13 cellular contexts compared by ENCODE assay signal in the genomic region with DNA sequence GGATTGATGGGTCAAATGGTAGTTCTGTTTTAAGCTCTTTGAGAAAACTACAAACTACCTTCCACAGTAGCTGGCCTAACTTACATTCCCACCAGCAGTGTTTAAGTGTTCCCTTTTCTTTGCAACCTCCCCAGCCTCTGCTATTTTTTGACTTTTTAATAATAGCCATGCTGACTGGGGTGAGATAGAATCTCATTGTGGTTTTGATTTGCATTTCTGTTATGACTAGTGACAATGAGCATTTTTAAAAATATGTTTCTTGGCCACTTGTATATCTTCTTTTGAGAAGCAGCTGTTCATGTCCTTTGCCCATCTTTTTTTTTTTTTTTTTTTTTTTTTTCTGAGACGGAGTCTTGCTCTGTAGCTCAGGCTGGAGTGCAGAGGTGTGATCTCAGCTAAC.
DNase-seq lines count a peak whose midpoint lies in the region; ATAC-seq and TF ChIP-seq lines count a peak whose summit lies in the region.
"Had no signal": no experiment of that assay in that cellular context is flagged by ENCODE, and none has a peak within 500 bp of the region (broad histone marks: within the 10 kb centered on the region; RNA-seq: fewer than 3 reads in every experiment).

No MANE protein-coding gene starts in this region.

- no peaks in the 10 kb centered on the region for H3K4me1 ChIP-seq in CD8-positive, alpha-beta memory T cell (ENCODE audit: insufficient read depth, low read length)

- peaks cover 0 to 7% (median 0%) of the 10 kb centered on the region in 5 donors for H3K9me3 Mint-ChIP-seq in CD8-positive, alpha-beta memory T cell
- H3K9me3 Mint-ChIP-seq in activated naive CD4-positive, alpha-beta T cell treated with anti-CD3 and anti-CD28 coated beads for 36 hours, result no peaks in the 10 kb centered on the region
- H3K9me3 Mint-ChIP-seq: activated naive CD4-positive, alpha-beta T cell treated with anti-CD3 and anti-CD28 coated beads, Interleukin-2, amount 50 U/mL, for 24 hours; neural crest cell had no signal

- no peak overlapping the region for H3K4me3 Mint-ChIP-seq in CD8-positive, alpha-beta memory T cell
- no peak overlapping the region for H3K4me3 Mint-ChIP-seq in activated naive CD4-positive, alpha-beta T cell treated with anti-CD3 and anti-CD28 coated beads for 36 hours
- H3K4me3 Mint-ChIP-seq: activated CD4-positive, alpha-beta T cell treated with anti-CD3 and anti-CD28 coated beads for 36 hours; activated naive CD4-positive, alpha-beta T cell treated with anti-CD3 and anti-CD28 coated beads, Interleukin-2, amount 50 U/mL, for 24 hours; neural crest cell had no signal

- no peaks in the 10 kb centered on the region for H3K27me3 ChIP-seq in MG63
- H3K27me3 ChIP-seq in CD8-positive, alpha-beta memory T cell (ENCODE audit: insufficient read depth, low read length, poor library complexity, severe bottlenecking), result no peaks in the 10 kb centered on the region
- H3K27me3 ChIP-seq: SJSA1 had no signal

- no peak overlapping the region for H3K27ac ChIP-seq in CD8-positive, alpha-beta memory T cell (ENCODE audit: low read depth, low read length)
- H3K27ac ChIP-seq: SJSA1 had no signal

- H3K27me3 Mint-ChIP-seq in CD8-positive, alpha-beta memory T cell, result peaks cover 2 to 3% of the 10 kb centered on the region in 2 donors
- H3K27me3 Mint-ChIP-seq in activated naive CD4-positive, alpha-beta T cell treated with anti-CD3 and anti-CD28 coated beads for 36 hours (ENCODE audit: low read depth), result no peaks in the 10 kb centered on the region
- H3K27me3 Mint-ChIP-seq: activated CD4-positive, alpha-beta T cell treated with anti-CD3 and anti-CD28 coated beads for 36 hours; activated naive CD4-positive, alpha-beta T cell treated with anti-CD3 and anti-CD28 coated beads, Interleukin-2, amount 50 U/mL, for 24 hours had no signal

- POLR2A ChIA-PET in CD8-positive, alpha-beta memory T cell (lab: Charles Lee), result no interaction called here

- H3K36me3 Mint-ChIP-seq in CD8-positive, alpha-beta memory T cell, result peaks cover 0 to 4% (median 0%) of the 10 kb centered on the region in 3 donors
- H3K36me3 Mint-ChIP-seq in activated naive CD4-positive, alpha-beta T cell treated with anti-CD3 and anti-CD28 coated beads for 36 hours (ENCODE audit: low read depth), result no peaks in the 10 kb centered on the region
- H3K36me3 Mint-ChIP-seq: activated naive CD4-positive, alpha-beta T cell treated with anti-CD3 and anti-CD28 coated beads, Interleukin-2, amount 50 U/mL, for 24 hours had no signal

- intact Hi-C loops in activated naive CD4-positive, alpha-beta T cell treated with anti-CD3 and anti-CD28 coated beads for 36 hours (cut with micrococcal nuclease), result no loop called here

- H3K27ac Mint-ChIP-seq in CD8-positive, alpha-beta memory T cell, result no peak overlapping the region
- no peak overlapping the region for H3K27ac Mint-ChIP-seq in activated naive CD4-positive, alpha-beta T cell treated with anti-CD3 and anti-CD28 coated beads for 36 hours
- H3K27ac Mint-ChIP-seq: activated CD4-positive, alpha-beta T cell treated with anti-CD3 and anti-CD28 coated beads for 36 hours; activated naive CD4-positive, alpha-beta T cell treated with anti-CD3 and anti-CD28 coated beads, Interleukin-2, amount 50 U/mL, for 24 hours had no signal

- no peaks in the 10 kb centered on the region for H3K4me1 Mint-ChIP-seq in CD8-positive, alpha-beta memory T cell
- H3K4me1 Mint-ChIP-seq in activated naive CD4-positive, alpha-beta T cell treated with anti-CD3 and anti-CD28 coated beads for 36 hours (ENCODE audit: low read depth), result no peaks in the 10 kb centered on the region
- H3K4me1 Mint-ChIP-seq: activated CD4-positive, alpha-beta T cell treated with anti-CD3 and anti-CD28 coated beads for 36 hours; activated naive CD4-positive, alpha-beta T cell treated with anti-CD3 and anti-CD28 coated beads, Interleukin-2, amount 50 U/mL, for 24 hours had no signal

- no peaks in the 10 kb centered on the region for H3K9me3 ChIP-seq in MG63
- H3K9me3 ChIP-seq in CD8-positive, alpha-beta memory T cell (ENCODE audit: low read length), result no peaks in the 10 kb centered on the region
- H3K9me3 ChIP-seq: SJSA1 had no signal

- CTCF ChIA-PET in CD8-positive, alpha-beta memory T cell (lab: Charles Lee), result no interaction called here
- CTCF ChIA-PET in activated naive CD4-positive, alpha-beta T cell treated with anti-CD3 and anti-CD28 coated beads for 36 hours (lab: Charles Lee), result interaction anchor here (0.8 kb wide), 1 partner anchor 8 kb away, joined by 5 read pairs; no protein-coding TSS in a partner anchor

- no peak for TF ChIP-seq CTCF in AG10803 (conservative IDR thresholded peaks at IDR 0.05; ENCODE audit: low read length)

- ATAC-seq in GM19395 (IDR thresholded peaks at IDR 0.05; ENCODE audit: unreplicated experiment) (peak; percentile 87), HG02870 (IDR thresholded peaks at IDR 0.05; ENCODE audit: unreplicated experiment) (peak; percentile 91)
- ATAC-seq: activated CD4-positive, alpha-beta T cell treated with anti-CD3 and anti-CD28 coated beads for 36 hours had no signal

- H3K4me3 ChIP-seq in AG10803 (ENCODE audit: low read length) (no peak overlapping the region), MG63 (no peak overlapping the region)
- H3K4me3 ChIP-seq in CD8-positive, alpha-beta memory T cell (ENCODE audit: low read length), result no peak overlapping the region
- H3K4me3 ChIP-seq: SJSA1 had no signal

- H3K36me3 ChIP-seq in MG63, result no peaks in the 10 kb centered on the region
- H3K36me3 ChIP-seq in CD8-positive, alpha-beta memory T cell (ENCODE audit: insufficient read depth, low read length), result no peaks in the 10 kb centered on the region
- H3K36me3 ChIP-seq: SJSA1 had no signal

- peak; percentile 80 for DNase-seq in AG10803 (ENCODE audit: low read depth)
- DNase-seq in NCI-H526 treated with DMSO at 0.1 percent for 48 hours (lab: John Stamatoyannopoulos, UW), result peak; percentile 42
- no peak for DNase-seq in MG63
- no peak for DNase-seq in CD8-positive, alpha-beta memory T cell
- DNase-seq in AG20443 (ENCODE audit: low spot score), result no peak
- no peak for DNase-seq in activated naive CD4-positive, alpha-beta T cell treated with anti-CD3 and anti-CD28 coated beads for 36 hours
- DNase-seq: activated CD4-positive, alpha-beta T cell treated with anti-CD3 and anti-CD28 coated beads for 36 hours; islet precursor cell had no signal

Comparison
In these comparisons a context has a peak if more than half of its experiments do, and no peak if none do; other contexts are left out.
1. DNase-seq: peak in AG10803 (single experiment) and NCI-H526 treated with DMSO at 0.1 percent for 48 hours (single experiment); none in MG63 (single experiment), CD8-positive, alpha-beta memory T cell (0 of 5), AG20443 (single experiment) and activated naive CD4-positive, alpha-beta T cell treated with anti-CD3 and anti-CD28 coated beads for 36 hours (single experiment).